30 cellular contexts compared by ENCODE assay signal in genomic region chr5:90615355-90615754, GRCh38. TPM values are rescaled to one million over a fixed set of nuclear protein-coding genes. Genes with fewer than 3 reads are reported as not detected.
"Had no signal": no experiment of that assay in that cellular context is flagged by ENCODE, and none has a peak within 500 bp of the region (broad histone marks: within the 10 kb centered on the region; RNA-seq: fewer than 3 reads in every experiment).

No MANE protein-coding gene starts in this region.

- H3K27me3 Mint-ChIP-seq: stimulated activated memory B cell treated with anti-CD40 and anti-IgM and Interleukin-4, amounts not matched to agents 10 μg/mL and 1 μg/mL and 100 μg/mL, for 72 hours; type B pancreatic cell had no signal

- H3K9me3 Mint-ChIP-seq: stimulated activated effector memory CD8-positive, alpha-beta T cell treated with anti-CD3 and anti-CD28 coated beads, Interleukin-12 subunit alpha, Interleukin-12 subunit beta, amount 100 ng/mL, for 72 hours; stimulated activated memory B cell treated with anti-CD40 and anti-IgM and Interleukin-4, amounts not matched to agents 10 μg/mL and 1 μg/mL and 100 μg/mL, for 72 hours; stimulated activated naive B cell treated with anti-CD40 and anti-IgM and Interleukin-4, amounts not matched to agents 10 μg/mL and 1 μg/mL and 100 μg/mL, for 72 hours; stimulated activated naive CD8-positive, alpha-beta T cell treated with anti-CD3 and anti-CD28 coated beads, Interleukin-15, amount 100 ng/mL, for 72 hours; stimulated activated naive CD8-positive, alpha-beta T cell treated with anti-CD3 and anti-CD28 coated beads, Interleukin-15, Interleukin-2, amounts not matched to agents 100 ng/mL and 50 ng/mL, for 24 hours; type B pancreatic cell had no signal

- H3K9me3 ChIP-seq: stomach, suprapubic skin, testis, thoracic aorta, thyroid gland, tibial artery, tibial nerve, transverse colon, upper lobe of left lung, upper lobe of right lung, uterus, vagina had no signal

- FAIRE-seq: urothelium cell line had no signal

- H3K36me3 ChIP-seq: stomach, suprapubic skin, thoracic aorta, thyroid gland, tibial artery, tibial nerve, transverse colon, upper lobe of left lung, upper lobe of right lung, uterus, vagina had no signal

- DNase-seq: stimulated activated CD4-positive, alpha-beta T cell treated with anti-CD3 and anti-CD28 coated beads, Interleukin-2, amount 100 ng/mL, for 48 hours; stimulated activated CD4-positive, alpha-beta T cell treated with anti-CD3 and anti-CD28 coated beads, Interleukin-4, amount 100 ng/mL, for 1 hour; stimulated activated CD4-positive, alpha-beta T cell treated with anti-CD3 and anti-CD28 coated beads, Interleukin-4, amount 100 ng/mL, for 24 hours; stimulated activated CD4-positive, alpha-beta T cell treated with anti-CD3 and anti-CD28 coated beads, Interleukin-4, amount 100 ng/mL, for 4 hours; stimulated activated CD8-positive, alpha-beta memory T cell treated with anti-CD3 and anti-CD28 coated beads, Interleukin-4, amount 100 ng/mL, for 48 hours; stimulated activated naive B cell treated with anti-CD40 and anti-IgM and Interleukin-4, amounts not matched to agents 10 μg/mL and 1 μg/mL and 100 μg/mL, for 72 hours; stimulated activated naive CD4-positive, alpha-beta T cell; stimulated activated naive CD4-positive, alpha-beta T cell treated with Interleukin-2 at 50 U/mL for 16 hours; stimulated activated naive CD8-positive, alpha-beta T cell treated with anti-CD3 and anti-CD28 coated beads, Interleukin-15, amount 100 ng/mL, for 72 hours; stimulated activated naive CD8-positive, alpha-beta T cell treated with anti-CD3 and anti-CD28 coated beads, Interleukin-15, Interleukin-2, amounts not matched to agents 100 U/mL and 50 U/mL, for 24 hours; stomach; substantia nigra; testis; thyroid gland; tibial artery; transverse colon; trophoblast cell; upper lobe of left lung; upper lobe of right lung; uterus had no signal

- H3K4me3 ChIP-seq: stomach, suprapubic skin, testis, thoracic aorta, thyroid gland, tibial artery, tibial nerve, transverse colon, upper lobe of left lung, upper lobe of right lung, uterus, vagina had no signal

- H3K27ac Mint-ChIP-seq: stimulated activated effector memory CD8-positive, alpha-beta T cell treated with anti-CD3 and anti-CD28 coated beads, Interleukin-12 subunit alpha, Interleukin-12 subunit beta, amount 100 ng/mL, for 72 hours; stimulated activated memory B cell treated with anti-CD40 and anti-IgM and Interleukin-4, amounts not matched to agents 10 μg/mL and 1 μg/mL and 100 μg/mL, for 72 hours; stimulated activated naive B cell treated with anti-CD40 and anti-IgM and Interleukin-4, amounts not matched to agents 10 μg/mL and 1 μg/mL and 100 μg/mL, for 72 hours; stimulated activated naive CD8-positive, alpha-beta T cell treated with anti-CD3 and anti-CD28 coated beads, Interleukin-15, amount 100 ng/mL, for 72 hours; stimulated activated naive CD8-positive, alpha-beta T cell treated with anti-CD3 and anti-CD28 coated beads, Interleukin-15, Interleukin-2, amounts not matched to agents 100 ng/mL and 50 ng/mL, for 24 hours; type B pancreatic cell had no signal

- H3K27ac ChIP-seq: stomach, suprapubic skin, testis, thoracic aorta, thyroid gland, tibial artery, tibial nerve, transverse colon, upper lobe of left lung, upper lobe of right lung, uterus, vagina had no signal

- H3K27me3 ChIP-seq: stomach, suprapubic skin, testis, thyroid gland, tibial artery, tibial nerve, transverse colon, upper lobe of left lung, upper lobe of right lung, uterus, vagina had no signal

- H3K4me1 ChIP-seq: stomach, suprapubic skin, testis, tibial artery, transverse colon, upper lobe of left lung, upper lobe of right lung, uterus, vagina had no signal

- H3K36me3 Mint-ChIP-seq: stimulated activated effector memory CD8-positive, alpha-beta T cell treated with anti-CD3 and anti-CD28 coated beads, Interleukin-12 subunit alpha, Interleukin-12 subunit beta, amount 100 ng/mL, for 72 hours; stimulated activated memory B cell treated with anti-CD40 and anti-IgM and Interleukin-4, amounts not matched to agents 10 μg/mL and 1 μg/mL and 100 μg/mL, for 72 hours; stimulated activated naive B cell treated with anti-CD40 and anti-IgM and Interleukin-4, amounts not matched to agents 10 μg/mL and 1 μg/mL and 100 μg/mL, for 72 hours; type B pancreatic cell had no signal

- H3K4me3 Mint-ChIP-seq: stimulated activated effector memory CD8-positive, alpha-beta T cell treated with anti-CD3 and anti-CD28 coated beads, Interleukin-12 subunit alpha, Interleukin-12 subunit beta, amount 100 ng/mL, for 72 hours; stimulated activated memory B cell treated with anti-CD40 and anti-IgM and Interleukin-4, amounts not matched to agents 10 μg/mL and 1 μg/mL and 100 μg/mL, for 72 hours; stimulated activated naive B cell treated with anti-CD40 and anti-IgM and Interleukin-4, amounts not matched to agents 10 μg/mL and 1 μg/mL and 100 μg/mL, for 72 hours; stimulated activated naive CD8-positive, alpha-beta T cell treated with anti-CD3 and anti-CD28 coated beads, Interleukin-15, amount 100 ng/mL, for 72 hours; stimulated activated naive CD8-positive, alpha-beta T cell treated with anti-CD3 and anti-CD28 coated beads, Interleukin-15, Interleukin-2, amounts not matched to agents 100 ng/mL and 50 ng/mL, for 24 hours; type B pancreatic cell had no signal

- ATAC-seq: stimulated activated effector memory CD8-positive, alpha-beta T cell treated with anti-CD3 and anti-CD28 coated beads, Interleukin-12 subunit alpha, Interleukin-12 subunit beta, amount 100 ng/mL, for 72 hours; stimulated activated memory B cell treated with anti-CD40 and anti-IgM and Interleukin-4, amounts not matched to agents 10 μg/mL and 1 μg/mL and 100 μg/mL, for 72 hours; stimulated activated naive B cell treated with anti-CD40 and anti-IgM and Interleukin-4, amounts not matched to agents 10 μg/mL and 1 μg/mL and 100 μg/mL, for 72 hours; stimulated activated naive CD8-positive, alpha-beta T cell treated with anti-CD3 and anti-CD28 coated beads, Interleukin-15, amount 100 ng/mL, for 72 hours; stimulated activated naive CD8-positive, alpha-beta T cell treated with anti-CD3 and anti-CD28 coated beads, Interleukin-15, Interleukin-2, amounts not matched to agents 100 U/mL and 50 U/mL, for 24 hours; upper lobe of right lung had no signal

RNA-seq across cellular contexts. Expression of gene ADGRV1, which starts 56.8 kb away (rescaled TPM):
- total RNA-seq: subcutaneous adipose tissue had no signal
